Comparison of ENCODE assay signal across 38 cellular contexts in the genomic region with DNA sequence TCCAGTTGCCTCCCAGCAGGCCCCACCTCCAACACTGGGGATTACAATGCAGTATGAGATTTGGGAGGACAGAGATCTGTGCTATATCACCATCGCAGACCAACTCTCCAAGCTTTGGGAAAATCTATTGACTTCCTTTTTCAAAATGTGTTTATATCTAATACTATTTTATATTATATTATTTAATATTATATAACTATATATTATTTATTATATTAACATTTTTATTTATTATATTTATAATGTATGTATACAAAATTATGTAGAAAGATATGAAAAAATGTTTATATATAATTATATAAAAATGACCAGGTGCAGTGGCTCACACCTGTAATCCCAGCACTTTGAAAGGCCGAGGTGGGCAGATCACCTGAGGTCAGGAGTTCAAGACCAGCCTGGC. TPM values are rescaled to one million over a fixed set of nuclear protein-coding genes. Genes with fewer than 3 reads are reported as not detected.
"Had no signal": no experiment of that assay in that cellular context is flagged by ENCODE, and none has a peak within 500 bp of the region (broad histone marks: within the 10 kb centered on the region; RNA-seq: fewer than 3 reads in every experiment).

No MANE protein-coding gene starts in this region.

- H3K4me3 Mint-ChIP-seq: activated CD4-positive, alpha-beta memory T cell treated with anti-CD3 and anti-CD28 coated beads, Interleukin-2, amount 10 ng/mL, durations not matched to agents 7 days and 5 days; activated CD4-positive, alpha-beta T cell treated with anti-CD3 and anti-CD28 coated beads for 36 hours; activated CD4-positive, alpha-beta T cell treated with anti-CD3 and anti-CD28 coated beads, Interleukin-2, amount 10 ng/mL, durations not matched to agents 7 days and 5 days; activated CD8-positive, alpha-beta memory T cell treated with anti-CD3 and anti-CD28 coated beads, Interleukin-2, amount 10 ng/mL, durations not matched to agents 7 days and 5 days; activated CD8-positive, alpha-beta T cell treated with anti-CD3 and anti-CD28 coated beads, Interleukin-2, amount 10 ng/mL, durations not matched to agents 7 days and 5 days; activated naive CD4-positive, alpha-beta T cell treated with anti-CD3 and anti-CD28 coated beads, Interleukin-2, amount 10 ng/mL, durations not matched to agents 7 days and 5 days; activated naive CD4-positive, alpha-beta T cell treated with anti-CD3 and anti-CD28 coated beads, Interleukin-2, amount 50 U/mL, for 24 hours; activated naive CD8-positive, alpha-beta T cell; activated naive CD8-positive, alpha-beta T cell treated with anti-CD3 and anti-CD28 coated beads, Interleukin-2, amount 10 ng/mL, durations not matched to agents 7 days and 5 days; activated naive CD8-positive, alpha-beta T cell treated with anti-CD3 and anti-CD28 coated beads, Interleukin-2, amount 50 U/mL, for 24 hours; activated T-cell treated with anti-CD3 and anti-CD28 coated beads, Interleukin-2, amount 50 U/mL, for 24 hours; brain; central memory CD8-positive, alpha-beta T cell; T-helper 1 cell treated with Interleukin-12 subunit alpha and Interleukin-12 subunit beta and Interleukin-4 antibody, amounts not matched to agents 30 μg/mL and 1 μg/mL, for 36 hours; T-helper 2 cell treated with Interferon-gamma antibody and Interleukin-4, amounts not matched to agents 5 μg/mL and 100 μg/mL, for 36 hours had no signal

- H3K36me3 Mint-ChIP-seq: activated CD8-positive, alpha-beta memory T cell treated with anti-CD3 and anti-CD28 coated beads, Interleukin-2, amount 10 ng/mL, durations not matched to agents 7 days and 5 days; activated naive CD4-positive, alpha-beta T cell treated with anti-CD3 and anti-CD28 coated beads, Interleukin-2, amount 10 ng/mL, durations not matched to agents 7 days and 5 days; activated naive CD4-positive, alpha-beta T cell treated with anti-CD3 and anti-CD28 coated beads, Interleukin-2, amount 50 U/mL, for 24 hours; activated naive CD8-positive, alpha-beta T cell; activated naive CD8-positive, alpha-beta T cell treated with anti-CD3 and anti-CD28 coated beads, Interleukin-2, amount 10 ng/mL, durations not matched to agents 7 days and 5 days; brain had no signal

- H3K9me3 Mint-ChIP-seq: activated CD4-positive, alpha-beta memory T cell treated with anti-CD3 and anti-CD28 coated beads, Interleukin-2, amount 10 ng/mL, durations not matched to agents 7 days and 5 days; activated CD4-positive, alpha-beta T cell treated with anti-CD3 and anti-CD28 coated beads, Interleukin-2, amount 10 ng/mL, durations not matched to agents 7 days and 5 days; activated naive CD4-positive, alpha-beta T cell treated with anti-CD3 and anti-CD28 coated beads, Interleukin-2, amount 10 ng/mL, durations not matched to agents 7 days and 5 days; activated naive CD4-positive, alpha-beta T cell treated with anti-CD3 and anti-CD28 coated beads, Interleukin-2, amount 50 U/mL, for 24 hours; activated naive CD8-positive, alpha-beta T cell treated with anti-CD3 and anti-CD28 coated beads, Interleukin-2, amount 10 ng/mL, durations not matched to agents 7 days and 5 days; activated naive CD8-positive, alpha-beta T cell treated with anti-CD3 and anti-CD28 coated beads, Interleukin-2, amount 50 U/mL, for 24 hours; activated T-cell treated with anti-CD3 and anti-CD28 coated beads, Interleukin-2, amount 50 U/mL, for 24 hours; activated T-helper 2 cell treated with anti-CD3 and anti-CD28 coated beads, Interferon-gamma antibody, Interleukin-2, Interleukin-4, amounts not matched to agents 10 μg/mL and 5 μg/mL and 100 μg/mL, durations not matched to agents 14 hours and 24 hours and 36 hours; central memory CD8-positive, alpha-beta T cell; T-helper 1 cell treated with Interleukin-12 subunit alpha and Interleukin-12 subunit beta and Interleukin-4 antibody, amounts not matched to agents 30 μg/mL and 1 μg/mL, for 36 hours; T-helper 2 cell treated with Interferon-gamma antibody and Interleukin-4, amounts not matched to agents 5 μg/mL and 100 μg/mL, for 36 hours had no signal

- H3K4me1 ChIP-seq: ascending aorta had no signal

- H3K4me3 ChIP-seq: ascending aorta, cardiac muscle cell had no signal

- ATAC-seq: activated CD4-positive, alpha-beta T cell treated with anti-CD3 and anti-CD28 coated beads for 36 hours; activated CD4-positive, CD25-positive, alpha-beta regulatory T cell treated with anti-CD3 and anti-CD28 coated beads, Interleukin-2, amount 50 U/mL, for 24 hours; activated CD8-positive, alpha-beta memory T cell treated with anti-CD3 and anti-CD28 coated beads, Interleukin-2, amount 10 ng/mL, durations not matched to agents 7 days and 5 days; activated CD8-positive, alpha-beta T cell treated with anti-CD3 and anti-CD28 coated beads, Interleukin-2, amount 10 ng/mL, durations not matched to agents 7 days and 5 days; activated naive CD8-positive, alpha-beta T cell treated with anti-CD3 and anti-CD28 coated beads, Interleukin-2, amount 50 U/mL, for 24 hours had no signal

- DNase-seq: activated CD4-positive, alpha-beta memory T cell treated with anti-CD3 and anti-CD28 coated beads, Interleukin-2, amount 10 ng/mL, durations not matched to agents 7 days and 5 days; activated CD4-positive, alpha-beta T cell treated with anti-CD3 and anti-CD28 coated beads for 1 hour; activated CD4-positive, alpha-beta T cell treated with anti-CD3 and anti-CD28 coated beads for 36 hours; activated CD4-positive, alpha-beta T cell treated with anti-CD3 and anti-CD28 coated beads for 48 hours; activated CD4-positive, alpha-beta T cell treated with anti-CD3 and anti-CD28 coated beads, Interleukin-2, amount 10 ng/mL, durations not matched to agents 7 days and 5 days; activated CD4-positive, alpha-beta T cell treated with anti-CD3 and anti-CD28 coated beads, Interleukin-2, amount 50 U/mL, for 48 hours; activated CD4-positive, CD25-positive, alpha-beta regulatory T cell; activated CD8-positive, alpha-beta memory T cell treated with anti-CD3 and anti-CD28 coated beads for 24 hours; activated CD8-positive, alpha-beta memory T cell treated with anti-CD3 and anti-CD28 coated beads, Interleukin-2, amount 10 ng/mL, durations not matched to agents 7 days and 5 days; activated CD8-positive, alpha-beta memory T cell treated with anti-CD3 and anti-CD28 coated beads, Interleukin-2, amount 50 U/mL, for 48 hours; activated CD8-positive, alpha-beta T cell treated with anti-CD3 and anti-CD28 coated beads, Interleukin-2, amount 10 ng/mL, durations not matched to agents 7 days and 5 days; activated effector memory CD4-positive, alpha-beta T cell treated with Interleukin-2 at 50 U/mL for 16 hours; activated gamma-delta T cell; activated naive CD4-positive, alpha-beta T cell treated with anti-CD3 and anti-CD28 coated beads, Interleukin-2, amount 10 ng/mL, durations not matched to agents 7 days and 5 days; activated naive CD4-positive, alpha-beta T cell treated with Interleukin-2 at 50 U/mL for 16 hours; activated naive CD8-positive, alpha-beta T cell treated with anti-CD3 and anti-CD28 coated beads, Interleukin-2, amount 10 ng/mL, durations not matched to agents 7 days and 5 days; activated naive CD8-positive, alpha-beta T cell treated with anti-CD3 and anti-CD28 coated beads, Interleukin-2, amount 50 U/mL, for 24 hours; activated T-cell treated with anti-CD3 and anti-CD28 coated beads, Interleukin-2, amount 50 U/mL, for 24 hours; activated T-cell treated with anti-CD3 and anti-CD28 coated beads, Interleukin-2, amount 50 U/mL, for 48 hours; amygdala; anterior cingulate cortex; caudate nucleus; T-helper 1 cell; T-helper 2 cell; T-helper 9 cell had no signal

- FAIRE-seq: bronchial epithelial cell, TTC549 had no signal

- H3K4me1 Mint-ChIP-seq: activated CD4-positive, alpha-beta memory T cell treated with anti-CD3 and anti-CD28 coated beads, Interleukin-2, amount 10 ng/mL, durations not matched to agents 7 days and 5 days; activated CD4-positive, alpha-beta T cell treated with anti-CD3 and anti-CD28 coated beads for 36 hours; activated CD4-positive, alpha-beta T cell treated with anti-CD3 and anti-CD28 coated beads, Interleukin-2, amount 10 ng/mL, durations not matched to agents 7 days and 5 days; activated CD8-positive, alpha-beta memory T cell treated with anti-CD3 and anti-CD28 coated beads, Interleukin-2, amount 10 ng/mL, durations not matched to agents 7 days and 5 days; activated naive CD4-positive, alpha-beta T cell treated with anti-CD3 and anti-CD28 coated beads, Interleukin-2, amount 10 ng/mL, durations not matched to agents 7 days and 5 days; activated naive CD4-positive, alpha-beta T cell treated with anti-CD3 and anti-CD28 coated beads, Interleukin-2, amount 50 U/mL, for 24 hours; activated naive CD8-positive, alpha-beta T cell treated with anti-CD3 and anti-CD28 coated beads, Interleukin-2, amount 10 ng/mL, durations not matched to agents 7 days and 5 days; activated naive CD8-positive, alpha-beta T cell treated with anti-CD3 and anti-CD28 coated beads, Interleukin-2, amount 50 U/mL, for 24 hours; brain; central memory CD8-positive, alpha-beta T cell had no signal

- H3K27ac Mint-ChIP-seq: activated CD4-positive, alpha-beta memory T cell treated with anti-CD3 and anti-CD28 coated beads, Interleukin-2, amount 10 ng/mL, durations not matched to agents 7 days and 5 days; activated CD4-positive, alpha-beta T cell treated with anti-CD3 and anti-CD28 coated beads for 36 hours; activated CD4-positive, alpha-beta T cell treated with anti-CD3 and anti-CD28 coated beads, Interleukin-2, amount 10 ng/mL, durations not matched to agents 7 days and 5 days; activated CD8-positive, alpha-beta memory T cell treated with anti-CD3 and anti-CD28 coated beads, Interleukin-2, amount 10 ng/mL, durations not matched to agents 7 days and 5 days; activated CD8-positive, alpha-beta T cell treated with anti-CD3 and anti-CD28 coated beads, Interleukin-2, amount 10 ng/mL, durations not matched to agents 7 days and 5 days; activated naive CD4-positive, alpha-beta T cell treated with anti-CD3 and anti-CD28 coated beads, Interleukin-2, amount 10 ng/mL, durations not matched to agents 7 days and 5 days; activated naive CD4-positive, alpha-beta T cell treated with anti-CD3 and anti-CD28 coated beads, Interleukin-2, amount 50 U/mL, for 24 hours; activated naive CD8-positive, alpha-beta T cell; activated naive CD8-positive, alpha-beta T cell treated with anti-CD3 and anti-CD28 coated beads, Interleukin-2, amount 10 ng/mL, durations not matched to agents 7 days and 5 days; activated naive CD8-positive, alpha-beta T cell treated with anti-CD3 and anti-CD28 coated beads, Interleukin-2, amount 50 U/mL, for 24 hours; activated T-cell treated with anti-CD3 and anti-CD28 coated beads, Interleukin-2, amount 50 U/mL, for 24 hours; activated T-helper 2 cell treated with anti-CD3 and anti-CD28 coated beads, Interferon-gamma antibody, Interleukin-2, Interleukin-4, amounts not matched to agents 10 μg/mL and 5 μg/mL and 100 μg/mL, durations not matched to agents 14 hours and 24 hours and 36 hours; brain; T-helper 1 cell treated with Interleukin-12 subunit alpha and Interleukin-12 subunit beta and Interleukin-4 antibody, amounts not matched to agents 30 μg/mL and 1 μg/mL, for 36 hours; T-helper 2 cell treated with Interferon-gamma antibody and Interleukin-4, amounts not matched to agents 5 μg/mL and 100 μg/mL, for 36 hours had no signal

- H3K27me3 ChIP-seq: ascending aorta, cardiac muscle cell had no signal

- H3K36me3 ChIP-seq: ascending aorta, cardiac muscle cell had no signal

- H3K27me3 Mint-ChIP-seq: activated CD4-positive, alpha-beta memory T cell treated with anti-CD3 and anti-CD28 coated beads, Interleukin-2, amount 10 ng/mL, durations not matched to agents 7 days and 5 days; activated CD4-positive, alpha-beta T cell treated with anti-CD3 and anti-CD28 coated beads for 36 hours; activated CD4-positive, alpha-beta T cell treated with anti-CD3 and anti-CD28 coated beads, Interleukin-2, amount 10 ng/mL, durations not matched to agents 7 days and 5 days; activated naive CD4-positive, alpha-beta T cell treated with anti-CD3 and anti-CD28 coated beads, Interleukin-2, amount 50 U/mL, for 24 hours; activated naive CD8-positive, alpha-beta T cell; activated naive CD8-positive, alpha-beta T cell treated with anti-CD3 and anti-CD28 coated beads, Interleukin-2, amount 50 U/mL, for 24 hours; activated T-cell treated with anti-CD3 and anti-CD28 coated beads, Interleukin-2, amount 50 U/mL, for 24 hours had no signal

- H3K27ac ChIP-seq: ascending aorta, cardiac muscle cell, VCaP had no signal

- H3K9me3 ChIP-seq: ascending aorta had no signal

RNA-seq across cellular contexts. Expression of a gene that starts 36.4 kb away (rescaled TPM):
- total RNA-seq: ascending aorta had no signal
